In genomic region chr9:129411501-129412175, GRCh38 we compare ENCODE assay signal across 10 cellular contexts.
DNase-seq lines count a peak whose midpoint lies in the region; ATAC-seq, FAIRE-seq and TF ChIP-seq lines count a peak whose summit lies in the region.
"Had no signal": no experiment of that assay in that cellular context is flagged by ENCODE, and none has a peak within 500 bp of the region (broad histone marks: within the 10 kb centered on the region; RNA-seq: fewer than 3 reads in every experiment).

No MANE protein-coding gene starts in this region.

- intact Hi-C loops in left ventricle myocardium superior (cut with micrococcal nuclease) (no loop called here), ovary (cut with DNase I) (loop anchor here (2.0 to 10.0 kb wide), 6 partner anchors 41 to 273 kb away; no protein-coding TSS in a partner anchor)

- peak overlapping the region in 2 of 3 donors; percentile 94 to 99 for H3K27ac Mint-ChIP-seq in IgD-negative memory B cell

- H3K9me3 ChIP-seq in A549, result 0 out of 3 replicates have a peak, but pooled peaks cover 2% of the 10 kb centered on the region
- no peaks in the 10 kb centered on the region for H3K9me3 ChIP-seq in ovary

- CTCF ChIA-PET in A549 (lab: Yijun Ruan, JAX), result interaction anchor here (1.2 to 1.6 kb wide), 3 partner anchors 72 to 273 kb away, joined by 3 to 6 read pairs (median 4); no protein-coding TSS in a partner anchor

- no peaks in the 10 kb centered on the region for H3K36me3 ChIP-seq in ovary

- no peaks in the 10 kb centered on the region for H3K36me3 Mint-ChIP-seq in IgD-negative memory B cell

- TF ChIP-seq POLR2A in A549 (IDR thresholded peaks at IDR 0.05; ENCODE audit: low read length) (no peak), ovary (IDR thresholded peaks at IDR 0.05) (no peak)

- H3K4me3 Mint-ChIP-seq in IgD-negative memory B cell, result peak overlapping the region in 1 of 4 donors; percentile 98

- peaks cover 4% of the 10 kb centered on the region for H3K27me3 Mint-ChIP-seq in IgD-negative memory B cell

- no peak overlapping the region for H3K4me2 ChIP-seq in A549

- DNase-seq in A549 (ENCODE audit: low read depth in 1 of 2, low spot score in 1 of 2), result no peak
- DNase-seq in left ventricle myocardium superior, result peak; percentile 27
- peak in 2 of 5 donors; percentile 42 to 47 for DNase-seq in ovary
- no peak for DNase-seq in kidney glomerular epithelial cell (lab: John Stamatoyannopoulos, UW)
- no peak for DNase-seq in NCI-H2081 treated with DMSO at 0.1 percent for 48 hours (lab: John Stamatoyannopoulos, UW)
- DNase-seq in NCI-H524 treated with DMSO at 0.1 percent for 48 hours (lab: John Stamatoyannopoulos, UW), result no peak
- no peak for DNase-seq in NCI-H146 treated with DMSO at 0.1 percent for 48 hours (lab: John Stamatoyannopoulos, UW; ENCODE audit: unreplicated experiment)
- DNase-seq: T-helper 9 cell had no signal

- no peaks in the 10 kb centered on the region for H3K27me3 ChIP-seq in ovary

- TF ChIP-seq RAD21 in A549 (conservative IDR thresholded peaks at IDR 0.05 in 1 of 2, IDR thresholded peaks at IDR 0.05 in 1 of 2), result no peak

- WGBS in A549 (ENCODE audit: missing lambda C conversion rate), result 98% methylated on average over 15 of the region's 19 CpGs
- 86 to 95% (median 94%) methylated on average over 19 of the region's 19 CpGs for WGBS in ovary, 3 donors

- POLR2A ChIA-PET in A549 (lab: Yijun Ruan, JAX), result interaction anchor here (2.6 kb wide), 1 partner anchor 234 kb away, joined by 15 read pairs; the partner anchor contains the start of gene IER5L

- H3K4me3 ChIP-seq in A549 (no peak overlapping the region), ovary (no peak overlapping the region)

- TF ChIP-seq EP300 in A549 (IDR thresholded peaks at IDR 0.05) (no peak), ovary (IDR thresholded peaks at IDR 0.05) (no peak)

- peaks cover 10 to 16% (median 15%) of the 10 kb centered on the region in 3 donors for H3K4me1 Mint-ChIP-seq in IgD-negative memory B cell

- no peak for FAIRE-seq in A549 (lab: Jason Lieb, UNC)
- FAIRE-seq: endometrium had no signal

- ATAC-seq in A549, result no peak
- ATAC-seq in left ventricle myocardium superior, result no peak

- H3K9me3 Mint-ChIP-seq in IgD-negative memory B cell, result peaks cover 0 to 5% (median 2%) of the 10 kb centered on the region in 3 donors

- peak overlapping the region; percentile 98 to 100 for H3K27ac ChIP-seq in A549
- H3K27ac ChIP-seq in ovary, result peak overlapping the region; percentile 30 to 68

- peaks cover 63% of the 10 kb centered on the region for H3K4me1 ChIP-seq in A549
- H3K4me1 ChIP-seq in ovary (ENCODE audit: insufficient read depth), result peaks cover 15% of the 10 kb centered on the region

- TF ChIP-seq CTCF in A549 (IDR thresholded peaks at IDR 0.05) (no peak), ovary (IDR thresholded peaks at IDR 0.05) (no peak)

TF ChIP-seq in A549, 52 proteins besides CTCF, POLR2A, EP300 and RAD21:
- TF ChIP-seq MYC (IDR thresholded peaks at IDR 0.05; ENCODE audit: borderline replicate concordance, low read length), result no peak
- TF ChIP-seq HES2 (IDR thresholded peaks at IDR 0.05), result no peak
